Comparison of ENCODE assay signal across 1 cellular context in genomic region chr6:13678255-13678983, GRCh38.
TF ChIP-seq lines count a peak whose summit lies in the region.

No MANE protein-coding gene starts in this region.

TF ChIP-seq in HepG2, 621 proteins besides CTCF, POLR2A, EP300 and RAD21 (continued from another document):
- TF ChIP-seq ZNF580 (CRISPR knock-in tag; IDR thresholded peaks at IDR 0.05; ENCODE audit: borderline replicate concordance, low read depth) (peak; percentile 31; the same call in 1 of the 2 replicates), ZNF264 (CRISPR knock-in tag; IDR thresholded peaks at IDR 0.05) (no peak), GABPB1 (CRISPR knock-in tag; IDR thresholded peaks at IDR 0.05) (0 out of 2 replicates have a peak, but pooled peaks have one; percentile 11), ZBED4 (CRISPR knock-in tag; IDR thresholded peaks at IDR 0.05; ENCODE audit: borderline replicate concordance) (0 out of 2 replicates have a peak, but pooled peaks have one; percentile 30), ZNF441 (CRISPR knock-in tag; IDR thresholded peaks at IDR 0.05; ENCODE audit: borderline replicate concordance) (peak; percentile 93), ETV5 (CRISPR knock-in tag; IDR thresholded peaks at IDR 0.05; ENCODE audit: borderline replicate concordance) (peak; percentile 34; the same call in 1 of the 2 replicates), FOXO1 (CRISPR knock-in tag; IDR thresholded peaks at IDR 0.05) (peak; percentile 31; the same call in 1 of the 2 replicates)
